In the genomic region with DNA sequence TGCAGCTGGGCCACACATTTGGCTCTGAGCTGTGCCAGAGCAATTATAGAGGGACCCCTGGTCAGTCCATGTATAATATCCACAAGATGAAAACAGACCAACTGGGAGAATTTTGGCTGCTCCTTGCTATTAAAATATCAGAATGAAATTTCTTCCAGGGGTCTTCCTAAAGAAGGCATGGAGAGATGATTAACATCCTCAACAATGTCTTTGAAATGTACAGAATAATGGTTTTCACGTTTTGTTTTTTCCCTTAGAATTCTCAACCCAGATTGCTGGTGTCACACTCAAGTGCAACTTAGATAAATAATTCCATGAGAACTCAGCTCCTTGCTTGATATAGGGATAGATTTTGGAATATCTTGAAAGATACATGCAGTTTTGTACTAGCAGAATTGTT, we compare ENCODE assay signal across 40 cellular contexts.
"Had no signal": no experiment of that assay in that cellular context is flagged by ENCODE, and none has a peak within 500 bp of the region (broad histone marks: within the 10 kb centered on the region; RNA-seq: fewer than 3 reads in every experiment).

No MANE protein-coding gene starts in this region.

- H3K27me3 ChIP-seq: adrenal gland, ascending aorta, body of pancreas, brain microvascular endothelial cell, breast epithelium had no signal

- H3K36me3 Mint-ChIP-seq: activated naive CD4-positive, alpha-beta T cell treated with anti-CD3 and anti-CD28 coated beads, Interleukin-2, amount 10 ng/mL, durations not matched to agents 7 days and 5 days; activated naive CD4-positive, alpha-beta T cell treated with anti-CD3 and anti-CD28 coated beads, Interleukin-2, amount 50 U/mL, for 72 hours; activated naive CD8-positive, alpha-beta T cell; activated naive CD8-positive, alpha-beta T cell treated with anti-CD3 and anti-CD28 coated beads for 36 hours; brain had no signal

- H3K4me1 Mint-ChIP-seq: activated T-helper 17 cell treated with anti-CD3 and anti-CD28 coated beads, Interleukin-2, amount 50 U/mL, for 72 hours; central memory CD8-positive, alpha-beta T cell had no signal

- H3K4me1 ChIP-seq: adrenal gland, ascending aorta, breast epithelium had no signal

- H3K36me3 ChIP-seq: adrenal gland, ascending aorta, brain microvascular endothelial cell, breast epithelium, cardiac muscle cell had no signal

- H3K9me3 ChIP-seq: adrenal gland, ascending aorta, body of pancreas, breast epithelium had no signal

- H3K27me3 Mint-ChIP-seq: brain had no signal

- FAIRE-seq: astrocyte, bronchial epithelial cell had no signal

- ATAC-seq: activated naive CD4-positive, alpha-beta T cell treated with anti-CD3 and anti-CD28 coated beads, Interleukin-2, amount 50 U/mL, for 72 hours; activated naive CD8-positive, alpha-beta T cell treated with anti-CD3 and anti-CD28 coated beads, Interleukin-2, amount 50 U/mL, for 24 hours; activated T-cell treated with anti-CD3 and anti-CD28 coated beads, Interleukin-2, amount 50 U/mL, for 4 hours; activated T-cell treated with anti-CD3 and anti-CD28 coated beads, Interleukin-2, amount 50 U/mL, for 72 hours; activated T-helper 17 cell treated with anti-CD3 and anti-CD28 coated beads, Interleukin-2, amount 50 U/mL, for 72 hours; body of pancreas had no signal

- H3K4me3 ChIP-seq: adrenal gland, ascending aorta, body of pancreas, breast epithelium, cardiac muscle cell had no signal

- H3K27ac ChIP-seq: adrenal gland, ascending aorta, body of pancreas, brain microvascular endothelial cell, breast epithelium, cardiac muscle cell had no signal

- H3K9me3 Mint-ChIP-seq: activated naive CD4-positive, alpha-beta T cell treated with anti-CD3 and anti-CD28 coated beads for 36 hours; activated naive CD4-positive, alpha-beta T cell treated with anti-CD3 and anti-CD28 coated beads, Interleukin-2, amount 10 ng/mL, durations not matched to agents 7 days and 5 days; activated naive CD4-positive, alpha-beta T cell treated with anti-CD3 and anti-CD28 coated beads, Interleukin-2, amount 50 U/mL, for 24 hours; activated naive CD4-positive, alpha-beta T cell treated with anti-CD3 and anti-CD28 coated beads, Interleukin-2, amount 50 U/mL, for 72 hours; activated naive CD8-positive, alpha-beta T cell treated with anti-CD3 and anti-CD28 coated beads for 36 hours; activated naive CD8-positive, alpha-beta T cell treated with anti-CD3 and anti-CD28 coated beads, Interleukin-2, amount 10 ng/mL, durations not matched to agents 7 days and 5 days; activated naive CD8-positive, alpha-beta T cell treated with anti-CD3 and anti-CD28 coated beads, Interleukin-2, amount 50 U/mL, for 24 hours; activated T-cell treated with anti-CD3 and anti-CD28 coated beads, Interleukin-2, amount 50 U/mL, for 24 hours; activated T-cell treated with anti-CD3 and anti-CD28 coated beads, Interleukin-2, amount 50 U/mL, for 4 hours; activated T-cell treated with anti-CD3 and anti-CD28 coated beads, Interleukin-2, amount 50 U/mL, for 72 hours; activated T-helper 1 cell treated with anti-CD3 and anti-CD28 coated beads, Interleukin-12 subunit alpha, Interleukin-12 subunit beta, Interleukin-2, Interleukin-4 antibody, amounts not matched to agents 30 ng/mL and 10 ng/mL and 1 ng/mL, durations not matched to agents 14 hours and 24 hours and 36 hours; activated T-helper 17 cell treated with anti-CD3 and anti-CD28 coated beads, Interleukin-2, amount 50 U/mL, for 72 hours; activated T-helper 2 cell treated with anti-CD3 and anti-CD28 coated beads, Interferon-gamma antibody, Interleukin-2, Interleukin-4, amounts not matched to agents 10 μg/mL and 5 μg/mL and 100 μg/mL, durations not matched to agents 14 hours and 24 hours and 36 hours; central memory CD8-positive, alpha-beta T cell had no signal

- H3K27ac Mint-ChIP-seq: activated naive CD4-positive, alpha-beta T cell treated with anti-CD3 and anti-CD28 coated beads for 36 hours; activated naive CD4-positive, alpha-beta T cell treated with anti-CD3 and anti-CD28 coated beads, Interleukin-2, amount 10 ng/mL, durations not matched to agents 7 days and 5 days; activated naive CD4-positive, alpha-beta T cell treated with anti-CD3 and anti-CD28 coated beads, Interleukin-2, amount 50 U/mL, for 72 hours; activated naive CD8-positive, alpha-beta T cell; activated naive CD8-positive, alpha-beta T cell treated with anti-CD3 and anti-CD28 coated beads for 36 hours; activated naive CD8-positive, alpha-beta T cell treated with anti-CD3 and anti-CD28 coated beads, Interleukin-2, amount 10 ng/mL, durations not matched to agents 7 days and 5 days; activated naive CD8-positive, alpha-beta T cell treated with anti-CD3 and anti-CD28 coated beads, Interleukin-2, amount 50 U/mL, for 24 hours; activated T-cell treated with anti-CD3 and anti-CD28 coated beads, Interleukin-2, amount 50 U/mL, for 24 hours; activated T-cell treated with anti-CD3 and anti-CD28 coated beads, Interleukin-2, amount 50 U/mL, for 72 hours; activated T-helper 1 cell treated with anti-CD3 and anti-CD28 coated beads, Interleukin-12 subunit alpha, Interleukin-12 subunit beta, Interleukin-2, Interleukin-4 antibody, amounts not matched to agents 30 ng/mL and 10 ng/mL and 1 ng/mL, durations not matched to agents 14 hours and 24 hours and 36 hours; activated T-helper 17 cell treated with anti-CD3 and anti-CD28 coated beads, Interleukin-2, amount 50 U/mL, for 72 hours; activated T-helper 2 cell treated with anti-CD3 and anti-CD28 coated beads, Interferon-gamma antibody, Interleukin-2, Interleukin-4, amounts not matched to agents 10 μg/mL and 5 μg/mL and 100 μg/mL, durations not matched to agents 14 hours and 24 hours and 36 hours; brain had no signal

- H3K4me3 Mint-ChIP-seq: activated naive CD4-positive, alpha-beta T cell treated with anti-CD3 and anti-CD28 coated beads for 36 hours; activated naive CD4-positive, alpha-beta T cell treated with anti-CD3 and anti-CD28 coated beads, Interleukin-2, amount 10 ng/mL, durations not matched to agents 7 days and 5 days; activated naive CD4-positive, alpha-beta T cell treated with anti-CD3 and anti-CD28 coated beads, Interleukin-2, amount 50 U/mL, for 24 hours; activated naive CD8-positive, alpha-beta T cell; activated naive CD8-positive, alpha-beta T cell treated with anti-CD3 and anti-CD28 coated beads for 36 hours; activated naive CD8-positive, alpha-beta T cell treated with anti-CD3 and anti-CD28 coated beads, Interleukin-2, amount 10 ng/mL, durations not matched to agents 7 days and 5 days; activated naive CD8-positive, alpha-beta T cell treated with anti-CD3 and anti-CD28 coated beads, Interleukin-2, amount 50 U/mL, for 24 hours; activated T-cell treated with anti-CD3 and anti-CD28 coated beads, Interleukin-2, amount 50 U/mL, for 24 hours; activated T-cell treated with anti-CD3 and anti-CD28 coated beads, Interleukin-2, amount 50 U/mL, for 4 hours; activated T-cell treated with anti-CD3 and anti-CD28 coated beads, Interleukin-2, amount 50 U/mL, for 72 hours; activated T-helper 1 cell treated with anti-CD3 and anti-CD28 coated beads, Interleukin-12 subunit alpha, Interleukin-12 subunit beta, Interleukin-2, Interleukin-4 antibody, amounts not matched to agents 30 ng/mL and 10 ng/mL and 1 ng/mL, durations not matched to agents 14 hours and 24 hours and 36 hours; activated T-helper 17 cell treated with anti-CD3 and anti-CD28 coated beads, Interleukin-2, amount 50 U/mL, for 72 hours; brain; central memory CD8-positive, alpha-beta T cell had no signal

- DNase-seq: activated effector memory CD4-positive, alpha-beta T cell treated with anti-CD3 and anti-CD28 coated beads, Interleukin-2, amount 50 U/mL, for 16 hours; activated effector memory CD4-positive, alpha-beta T cell treated with Interleukin-2 at 50 U/mL for 16 hours; activated gamma-delta T cell; activated gamma-delta T cell treated with Interleukin-2 at 50 U/mL for 16 hours; activated naive CD4-positive, alpha-beta T cell; activated naive CD4-positive, alpha-beta T cell treated with anti-CD3 and anti-CD28 coated beads for 36 hours; activated naive CD4-positive, alpha-beta T cell treated with anti-CD3 and anti-CD28 coated beads, Interleukin-2, amount 10 ng/mL, durations not matched to agents 7 days and 5 days; activated naive CD4-positive, alpha-beta T cell treated with anti-CD3 and anti-CD28 coated beads, Interleukin-2, amount 50 U/mL, for 16 hours; activated naive CD4-positive, alpha-beta T cell treated with Interleukin-2 at 50 U/mL for 16 hours; activated naive CD8-positive, alpha-beta T cell treated with anti-CD3 and anti-CD28 coated beads for 36 hours; activated naive CD8-positive, alpha-beta T cell treated with anti-CD3 and anti-CD28 coated beads, Interleukin-2, amount 10 ng/mL, durations not matched to agents 7 days and 5 days; activated naive CD8-positive, alpha-beta T cell treated with anti-CD3 and anti-CD28 coated beads, Interleukin-2, amount 50 U/mL, for 24 hours; activated T-cell treated with anti-CD3 and anti-CD28 coated beads, Interleukin-2, amount 50 U/mL, for 1 hour; activated T-cell treated with anti-CD3 and anti-CD28 coated beads, Interleukin-2, amount 50 U/mL, for 24 hours; activated T-cell treated with anti-CD3 and anti-CD28 coated beads, Interleukin-2, amount 50 U/mL, for 4 hours; activated T-cell treated with anti-CD3 and anti-CD28 coated beads, Interleukin-2, amount 50 U/mL, for 48 hours; activated T-cell treated with anti-CD3 and anti-CD28 coated beads, Interleukin-2, amount 50 U/mL, for 72 hours; adrenal gland; amniotic stem cell; amygdala; anterior cingulate cortex; aorta; body of pancreas; brain microvascular endothelial cell; caudate nucleus; central memory CD4-positive, alpha-beta T cell; cerebellar nuclear complex had no signal
